Comparison of ENCODE assay signal across 1 cellular context in the genomic region with DNA sequence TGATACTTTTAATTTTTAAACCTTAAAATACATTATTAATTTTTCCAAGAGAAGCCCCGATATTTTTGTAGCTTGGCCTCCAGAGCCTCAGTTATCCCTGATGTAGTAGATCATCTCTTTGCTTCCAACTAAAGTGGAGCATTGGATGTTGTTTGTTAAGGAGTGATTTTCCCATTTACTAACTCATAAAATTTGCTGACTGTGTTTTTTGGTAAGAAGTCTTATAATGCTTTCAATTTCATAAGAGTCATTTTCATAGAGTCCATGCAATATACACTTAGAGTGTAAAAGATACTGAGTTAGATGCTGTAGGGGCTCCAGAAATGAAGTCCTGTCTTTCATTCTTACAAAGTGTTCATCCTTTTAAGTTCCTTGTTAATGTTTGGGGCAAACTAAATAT.
TF ChIP-seq lines count a peak whose summit lies in the region.

No MANE protein-coding gene starts in this region.

TF ChIP-seq in K562, 482 proteins besides CTCF, POLR2A, EP300 and RAD21 (continued from another document):
- TF ChIP-seq MAFG (tag; conservative IDR thresholded peaks at IDR 0.05) (peak; percentile 81), HMGN3 (IDR thresholded peaks at IDR 0.05; ENCODE audit: borderline replicate concordance, extremely low read depth, insufficient read length, low read depth, low read length) (no peak), ZNF224 (CRISPR knock-in tag; IDR thresholded peaks at IDR 0.05) (no peak), DPF2 (IDR thresholded peaks at IDR 0.05) (no peak), CCNT2 (IDR thresholded peaks at IDR 0.05; ENCODE audit: borderline replicate concordance, extremely low read depth, insufficient read length, low read depth, low read length) (no peak), POLR2H (tag; IDR thresholded peaks at IDR 0.05; ENCODE audit: low read depth) (no peak), ARHGAP35 (IDR thresholded peaks at IDR 0.05; ENCODE audit: partially characterized antibody) (no peak), MAFK (IDR thresholded peaks at IDR 0.05; ENCODE audit: low read length) (peak; percentile 92), RBM34 (IDR thresholded peaks at IDR 0.05; ENCODE audit: borderline replicate concordance, insufficient read depth, low read length) (no peak), MAFF (IDR thresholded peaks at IDR 0.05; ENCODE audit: low read length) (peak; percentile 92), FUS (optimal IDR thresholded peaks at IDR 0.05; ENCODE audit: low read depth, low read length) (no peak), TEAD1 (CRISPR knock-in tag; IDR thresholded peaks at IDR 0.05) (no peak), HDAC2 (IDR thresholded peaks at IDR 0.05) (no peak), GATAD2B (IDR thresholded peaks at IDR 0.05; ENCODE audit: borderline replicate concordance) (no peak), TAF9B (IDR thresholded peaks at IDR 0.05; ENCODE audit: partially characterized antibody) (no peak), NCOA6 (IDR thresholded peaks at IDR 0.05) (no peak), KLF10 (CRISPR knock-in tag; IDR thresholded peaks at IDR 0.05) (no peak), BRF1 (IDR thresholded peaks at IDR 0.05; ENCODE audit: borderline replicate concordance, extremely low read depth, insufficient read length) (no peak), EZH2 (IDR thresholded peaks at IDR 0.05; ENCODE audit: borderline replicate concordance, low read depth, low read length) (no peak), FOXK2 (conservative IDR thresholded peaks at IDR 0.05 in 1 of 2, IDR thresholded peaks at IDR 0.05 in 1 of 2; ENCODE audit: low read depth in 2 of 2) (no peak), PTTG1 (tag; IDR thresholded peaks at IDR 0.05; ENCODE audit: low read depth) (no peak), CAMTA2 (CRISPR knock-in tag; conservative IDR thresholded peaks at IDR 0.05) (no peak), C11orf30 (IDR thresholded peaks at IDR 0.05; ENCODE audit: low read depth) (peak; percentile 89), NUFIP1 (IDR thresholded peaks at IDR 0.05; ENCODE audit: partially characterized antibody) (no peak), ZHX1 (conservative IDR thresholded peaks at IDR 0.05; ENCODE audit: low read length) (no peak), CBX3 (IDR thresholded peaks at IDR 0.05; ENCODE audit: borderline replicate concordance in 1 of 2, low read length in 2 of 2) (no peak), ZNF316 (IDR thresholded peaks at IDR 0.05) (peak; percentile 96), ZNF740 (CRISPR knock-in tag; IDR thresholded peaks at IDR 0.05) (no peak), ZNF740 (tag; IDR thresholded peaks at IDR 0.05) (no peak), KDM2B (CRISPR knock-in tag; IDR thresholded peaks at IDR 0.05) (no peak), ZFP30 (CRISPR knock-in tag; IDR thresholded peaks at IDR 0.05; ENCODE audit: borderline replicate concordance) (no peak), ZBTB2 (IDR thresholded peaks at IDR 0.05) (no peak), PPARD (CRISPR knock-in tag; IDR thresholded peaks at IDR 0.05) (no peak), ZFPM2 (CRISPR knock-in tag; IDR thresholded peaks at IDR 0.05) (no peak), FOS (IDR thresholded peaks at IDR 0.05; ENCODE audit: extremely low read depth, insufficient read length) (no peak), MXD1 (CRISPR knock-in tag; IDR thresholded peaks at IDR 0.05; ENCODE audit: borderline replicate concordance, poor library complexity, severe bottlenecking) (no peak), NFRKB (IDR thresholded peaks at IDR 0.05; ENCODE audit: low read depth) (no peak)
- TF ChIP-seq, protein P1, sequence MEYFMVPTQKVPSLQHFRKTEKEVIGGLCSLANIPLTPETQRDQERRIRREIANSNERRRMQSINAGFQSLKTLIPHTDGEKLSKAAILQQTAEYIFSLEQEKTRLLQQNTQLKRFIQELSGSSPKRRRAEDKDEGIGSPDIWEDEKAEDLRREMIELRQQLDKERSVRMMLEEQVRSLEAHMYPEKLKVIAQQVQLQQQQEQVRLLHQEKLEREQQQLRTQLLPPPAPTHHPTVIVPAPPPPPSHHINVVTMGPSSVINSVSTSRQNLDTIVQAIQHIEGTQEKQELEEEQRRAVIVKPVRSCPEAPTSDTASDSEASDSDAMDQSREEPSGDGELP (CRISPR knock-in tag; IDR thresholded peaks at IDR 0.05; ENCODE audit: borderline replicate concordance): no peak
- TF ChIP-seq, protein P2, sequence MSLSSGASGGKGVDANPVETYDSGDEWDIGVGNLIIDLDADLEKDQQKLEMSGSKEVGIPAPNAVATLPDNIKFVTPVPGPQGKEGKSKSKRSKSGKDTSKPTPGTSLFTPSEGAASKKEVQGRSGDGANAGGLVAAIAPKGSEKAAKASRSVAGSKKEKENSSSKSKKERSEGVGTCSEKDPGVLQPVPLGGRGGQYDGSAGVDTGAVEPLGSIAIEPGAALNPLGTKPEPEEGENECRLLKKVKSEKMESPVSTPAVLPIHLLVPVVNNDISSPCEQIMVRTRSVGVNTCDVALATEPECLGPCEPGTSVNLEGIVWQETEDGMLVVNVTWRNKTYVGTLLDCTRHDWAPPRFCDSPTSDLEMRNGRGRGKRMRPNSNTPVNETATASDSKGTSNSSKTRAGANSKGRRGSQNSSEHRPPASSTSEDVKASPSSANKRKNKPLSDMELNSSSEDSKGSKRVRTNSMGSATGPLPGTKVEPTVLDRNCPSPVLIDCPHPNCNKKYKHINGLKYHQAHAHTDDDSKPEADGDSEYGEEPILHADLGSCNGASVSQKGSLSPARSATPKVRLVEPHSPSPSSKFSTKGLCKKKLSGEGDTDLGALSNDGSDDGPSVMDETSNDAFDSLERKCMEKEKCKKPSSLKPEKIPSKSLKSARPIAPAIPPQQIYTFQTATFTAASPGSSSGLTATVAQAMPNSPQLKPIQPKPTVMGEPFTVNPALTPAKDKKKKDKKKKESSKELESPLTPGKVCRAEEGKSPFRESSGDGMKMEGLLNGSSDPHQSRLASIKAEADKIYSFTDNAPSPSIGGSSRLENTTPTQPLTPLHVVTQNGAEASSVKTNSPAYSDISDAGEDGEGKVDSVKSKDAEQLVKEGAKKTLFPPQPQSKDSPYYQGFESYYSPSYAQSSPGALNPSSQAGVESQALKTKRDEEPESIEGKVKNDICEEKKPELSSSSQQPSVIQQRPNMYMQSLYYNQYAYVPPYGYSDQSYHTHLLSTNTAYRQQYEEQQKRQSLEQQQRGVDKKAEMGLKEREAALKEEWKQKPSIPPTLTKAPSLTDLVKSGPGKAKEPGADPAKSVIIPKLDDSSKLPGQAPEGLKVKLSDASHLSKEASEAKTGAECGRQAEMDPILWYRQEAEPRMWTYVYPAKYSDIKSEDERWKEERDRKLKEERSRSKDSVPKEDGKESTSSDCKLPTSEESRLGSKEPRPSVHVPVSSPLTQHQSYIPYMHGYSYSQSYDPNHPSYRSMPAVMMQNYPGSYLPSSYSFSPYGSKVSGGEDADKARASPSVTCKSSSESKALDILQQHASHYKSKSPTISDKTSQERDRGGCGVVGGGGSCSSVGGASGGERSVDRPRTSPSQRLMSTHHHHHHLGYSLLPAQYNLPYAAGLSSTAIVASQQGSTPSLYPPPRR (CRISPR knock-in tag; IDR thresholded peaks at IDR 0.05; ENCODE audit: borderline replicate concordance): no peak
- TF ChIP-seq, protein P3, sequence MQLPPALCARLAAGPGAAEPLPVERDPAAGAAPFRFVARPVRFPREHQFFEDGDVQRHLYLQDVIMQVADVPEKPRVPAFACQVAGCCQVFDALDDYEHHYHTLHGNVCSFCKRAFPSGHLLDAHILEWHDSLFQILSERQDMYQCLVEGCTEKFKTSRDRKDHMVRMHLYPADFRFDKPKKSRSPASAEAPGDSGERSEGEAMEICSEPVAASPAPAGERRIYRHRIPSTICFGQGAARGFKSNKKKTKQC (CRISPR knock-in tag; IDR thresholded peaks at IDR 0.05): no peak
